ENCODE assay signal across 15 cellular contexts in genomic region chr13:19713186-19713965, GRCh38.
DNase-seq lines count a peak whose midpoint lies in the region; FAIRE-seq and TF ChIP-seq lines count a peak whose summit lies in the region.
"Had no signal": no experiment of that assay in that cellular context is flagged by ENCODE, and none has a peak within 500 bp of the region (broad histone marks: within the 10 kb centered on the region; RNA-seq: fewer than 3 reads in every experiment).

No MANE protein-coding gene starts in this region.

- CTCF ChIA-PET in activated CD4-positive, alpha-beta memory T cell treated with anti-CD3 and anti-CD28 coated beads for 36 hours (lab: Charles Lee) = no interaction called here

- H3K27me3 Mint-ChIP-seq in activated CD4-positive, alpha-beta memory T cell treated with anti-CD3 and anti-CD28 coated beads for 36 hours = no peaks in the 10 kb centered on the region
- H3K27me3 Mint-ChIP-seq: brain had no signal

- no peak for TF ChIP-seq CTCF in stomach (IDR thresholded peaks at IDR 0.05)

- no peaks in the 10 kb centered on the region for H3K9me3 ChIP-seq in stomach
- H3K9me3 ChIP-seq: spleen had no signal

- no peak for TF ChIP-seq POLR2A in stomach (IDR thresholded peaks at IDR 0.05)

- intact Hi-C loops in activated CD4-positive, alpha-beta memory T cell treated with anti-CD3 and anti-CD28 coated beads for 36 hours (cut with micrococcal nuclease) = loop anchor here (1.0 kb wide), 1 partner anchor 151 kb away; no protein-coding TSS in a partner anchor
- intact Hi-C loops in stomach (cut with DNase I; ENCODE audit: low total_unique reads) = no loop called here

- H3K4me1 ChIP-seq in stomach = no peaks in the 10 kb centered on the region

- peak overlapping the region; percentile 78 for H3K27ac Mint-ChIP-seq in activated CD4-positive, alpha-beta memory T cell treated with anti-CD3 and anti-CD28 coated beads for 36 hours
- H3K27ac Mint-ChIP-seq: brain had no signal

- no peak overlapping the region for H3K4me3 ChIP-seq in stomach
- H3K4me3 ChIP-seq: PC-9, spleen had no signal

- no peak overlapping the region for H3K27ac ChIP-seq in stomach
- H3K27ac ChIP-seq: PC-9, spleen, WERI-Rb-1 had no signal

- no peaks in the 10 kb centered on the region for H3K27me3 ChIP-seq in stomach
- H3K27me3 ChIP-seq: spleen had no signal

- WGBS in stomach, 5 donors = 70 to 76% (median 70%) methylated on average over 10 of the region's 10 CpGs

- DNase-seq in AG08395 (ENCODE audit: low spot score) = peak; percentile 6
- DNase-seq in H4 (ENCODE audit: low spot score) = peak; percentile 25
- DNase-seq in activated CD4-positive, alpha-beta memory T cell treated with anti-CD3 and anti-CD28 coated beads for 36 hours = no peak
- peak; percentile 13 for DNase-seq in foreskin melanocyte
- no peak for DNase-seq in stomach
- DNase-seq in cortex of kidney (lab: John Stamatoyannopoulos, UW) = no peak
- no peak for DNase-seq in HTR-8/SVneo (ENCODE audit: insufficient read length, low spot score)
- no peak for DNase-seq in NCI-H2081 (lab: John Stamatoyannopoulos, UW)
- DNase-seq: glutamatergic neuron, NCI-H1105 treated with DMSO at 0.1 percent for 48 hours, PC-9, spleen, WERI-Rb-1 had no signal

- no peak overlapping the region for H3K4me3 Mint-ChIP-seq in activated CD4-positive, alpha-beta memory T cell treated with anti-CD3 and anti-CD28 coated beads for 36 hours
- H3K4me3 Mint-ChIP-seq: brain had no signal

- POLR2A ChIA-PET in activated CD4-positive, alpha-beta memory T cell treated with anti-CD3 and anti-CD28 coated beads for 36 hours (lab: Charles Lee) = interaction anchor here (0.7 kb wide), 1 partner anchor 52 kb away, joined by 3 read pairs; no protein-coding TSS in a partner anchor

- FAIRE-seq in HTR-8/SVneo (lab: Jason Lieb, UNC) = no peak
- FAIRE-seq: H1 had no signal

- peaks cover 19% of the 10 kb centered on the region for H3K4me1 Mint-ChIP-seq in activated CD4-positive, alpha-beta memory T cell treated with anti-CD3 and anti-CD28 coated beads for 36 hours (ENCODE audit: low read depth)
- H3K4me1 Mint-ChIP-seq: brain had no signal

- H3K36me3 ChIP-seq in stomach = peaks cover 0 to 28% (median 21%) of the 10 kb centered on the region in 4 donors

- TF ChIP-seq EP300 in stomach (IDR thresholded peaks at IDR 0.05) = no peak

- H3K9me3 Mint-ChIP-seq in activated CD4-positive, alpha-beta memory T cell treated with anti-CD3 and anti-CD28 coated beads for 36 hours = no peaks in the 10 kb centered on the region
- H3K9me3 Mint-ChIP-seq: brain had no signal

- H3K36me3 Mint-ChIP-seq in activated CD4-positive, alpha-beta memory T cell treated with anti-CD3 and anti-CD28 coated beads for 36 hours = peaks cover 15% of the 10 kb centered on the region

Comparison
In these comparisons a context has a peak if more than half of its experiments do, and no peak if none do; other contexts are left out.
1. DNase-seq: peak in AG08395 (single experiment), H4 (single experiment) and foreskin melanocyte (single experiment); none in activated CD4-positive, alpha-beta memory T cell treated with anti-CD3 and anti-CD28 coated beads for 36 hours (single experiment), stomach (single experiment), cortex of kidney (single experiment), HTR-8/SVneo (single experiment) and NCI-H2081 (0 of 2).